ENCODE assay signal across 11 cellular contexts in the genomic region with DNA sequence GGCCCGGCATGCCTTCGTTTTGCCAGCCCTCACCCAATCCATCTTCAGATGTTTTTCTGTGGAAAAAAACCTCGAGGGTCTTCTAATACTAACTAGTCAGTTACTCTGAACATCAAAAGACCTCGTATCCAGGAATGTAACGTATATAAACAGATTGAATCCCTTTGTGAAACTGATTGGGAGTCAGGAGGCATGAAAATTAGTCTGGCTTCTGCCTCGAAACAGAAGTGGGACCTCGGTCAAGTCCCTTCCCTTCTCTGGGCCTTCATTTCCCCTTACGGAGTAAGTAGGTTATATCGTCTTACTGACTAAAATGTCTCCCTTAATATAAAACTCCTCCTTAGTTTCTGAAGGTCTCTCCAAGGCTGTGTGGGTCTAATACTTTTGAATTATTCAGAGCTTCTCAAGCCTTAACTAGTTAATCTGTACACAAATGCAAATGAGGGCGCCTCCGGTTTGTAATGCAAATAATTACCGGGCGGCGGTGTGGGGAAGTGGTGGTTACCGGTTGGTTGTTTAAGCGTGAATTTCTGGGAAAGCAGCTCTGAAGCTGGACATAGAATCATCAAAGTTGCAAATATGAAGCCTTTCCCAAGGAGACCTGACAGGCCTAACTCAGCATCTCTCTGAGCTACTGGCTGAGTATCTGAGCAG. TPM values are rescaled to one million over a fixed set of nuclear protein-coding genes. Genes with fewer than 3 reads are reported as not detected.
DNase-seq lines count a peak whose midpoint lies in the region; ATAC-seq, FAIRE-seq and TF ChIP-seq lines count a peak whose summit lies in the region.
"Had no signal": no experiment of that assay in that cellular context is flagged by ENCODE, and none has a peak within 500 bp of the region (broad histone marks: within the 10 kb centered on the region; RNA-seq: fewer than 3 reads in every experiment).

No MANE protein-coding gene starts in this region.

- no peaks in the 10 kb centered on the region for H3K36me3 Mint-ChIP-seq in natural killer cell treated with Interleukin-12 subunit alpha and Interleukin-12 subunit beta and Interleukin-15 and Interleukin-18, amount 100 ng/mL, for 72 hours
- H3K36me3 Mint-ChIP-seq in activated CD8-positive, alpha-beta memory T cell treated with anti-CD3 and anti-CD28 coated beads, Interleukin-2, amount 10 ng/mL, durations not matched to agents 7 days and 5 days: peaks cover 11% of the 10 kb centered on the region

- in situ Hi-C loops in GM18951 (cut with MboI; ENCODE audit: low sequenced_read_pairs, unreplicated experiment): no loop called here

- CTCF ChIA-PET in activated CD8-positive, alpha-beta memory T cell treated with anti-CD3 and anti-CD28 coated beads, Interleukin-2, amount 10 ng/mL, durations not matched to agents 7 days and 5 days (lab: Charles Lee): interaction anchor here (1.6 kb wide), 2 partner anchors 8 to 112 kb away, joined by 4 to 6 read pairs; no protein-coding TSS in a partner anchor

- H3K4me3 Mint-ChIP-seq in natural killer cell treated with Interleukin-12 subunit alpha and Interleukin-12 subunit beta and Interleukin-15 and Interleukin-18, amount 100 ng/mL, for 72 hours: peak overlapping the region; percentile 36
- H3K4me3 Mint-ChIP-seq in activated CD8-positive, alpha-beta memory T cell treated with anti-CD3 and anti-CD28 coated beads, Interleukin-2, amount 10 ng/mL, durations not matched to agents 7 days and 5 days: no peak overlapping the region
- H3K4me3 Mint-ChIP-seq: activated CD4-positive, alpha-beta memory T cell treated with anti-CD3 and anti-CD28 coated beads for 36 hours had no signal

- H3K27ac Mint-ChIP-seq in natural killer cell treated with Interleukin-12 subunit alpha and Interleukin-12 subunit beta and Interleukin-15 and Interleukin-18, amount 100 ng/mL, for 72 hours: peak overlapping the region; percentile 53 to 85
- no peak overlapping the region for H3K27ac Mint-ChIP-seq in activated CD8-positive, alpha-beta memory T cell treated with anti-CD3 and anti-CD28 coated beads, Interleukin-2, amount 10 ng/mL, durations not matched to agents 7 days and 5 days
- H3K27ac Mint-ChIP-seq: activated CD4-positive, alpha-beta memory T cell treated with anti-CD3 and anti-CD28 coated beads for 36 hours had no signal

- TF ChIP-seq POLR2A in GM18951 (IDR thresholded peaks at IDR 0.05; ENCODE audit: extremely low read depth, insufficient read depth, insufficient read length): peak; percentile 29

- ATAC-seq in HG02642 (IDR thresholded peaks at IDR 0.05; ENCODE audit: poor library complexity, unreplicated experiment): peak; percentile 51
- peak in 1 of 2 donors; percentile 17 for ATAC-seq in natural killer cell treated with Interleukin-12 subunit alpha and Interleukin-12 subunit beta and Interleukin-15 and Interleukin-18, amount 100 ng/mL, for 72 hours
- ATAC-seq in activated CD8-positive, alpha-beta memory T cell treated with anti-CD3 and anti-CD28 coated beads, Interleukin-2, amount 10 ng/mL, durations not matched to agents 7 days and 5 days: no peak

- H3K27me3 Mint-ChIP-seq in natural killer cell treated with Interleukin-12 subunit alpha and Interleukin-12 subunit beta and Interleukin-15 and Interleukin-18, amount 100 ng/mL, for 72 hours: no peaks in the 10 kb centered on the region
- no peaks in the 10 kb centered on the region for H3K27me3 Mint-ChIP-seq in activated CD8-positive, alpha-beta memory T cell treated with anti-CD3 and anti-CD28 coated beads, Interleukin-2, amount 10 ng/mL, durations not matched to agents 7 days and 5 days
- H3K27me3 Mint-ChIP-seq: activated CD4-positive, alpha-beta memory T cell treated with anti-CD3 and anti-CD28 coated beads for 36 hours had no signal

- peaks cover 6 to 25% of the 10 kb centered on the region in 2 donors for H3K4me1 Mint-ChIP-seq in natural killer cell treated with Interleukin-12 subunit alpha and Interleukin-12 subunit beta and Interleukin-15 and Interleukin-18, amount 100 ng/mL, for 72 hours (ENCODE audit: low read depth in 2 of 2)
- H3K4me1 Mint-ChIP-seq in activated CD8-positive, alpha-beta memory T cell treated with anti-CD3 and anti-CD28 coated beads, Interleukin-2, amount 10 ng/mL, durations not matched to agents 7 days and 5 days: no peaks in the 10 kb centered on the region

- no peak for FAIRE-seq in HTR-8/SVneo (lab: Jason Lieb, UNC)
- FAIRE-seq: keratinocyte had no signal

- H3K9me3 Mint-ChIP-seq in natural killer cell treated with Interleukin-12 subunit alpha and Interleukin-12 subunit beta and Interleukin-15 and Interleukin-18, amount 100 ng/mL, for 72 hours: no peaks in the 10 kb centered on the region
- no peaks in the 10 kb centered on the region for H3K9me3 Mint-ChIP-seq in activated CD8-positive, alpha-beta memory T cell treated with anti-CD3 and anti-CD28 coated beads, Interleukin-2, amount 10 ng/mL, durations not matched to agents 7 days and 5 days (ENCODE audit: low read depth)
- H3K9me3 Mint-ChIP-seq: activated CD4-positive, alpha-beta memory T cell treated with anti-CD3 and anti-CD28 coated beads for 36 hours had no signal

- DNase-seq in NCI-H526 treated with DMSO at 0.1 percent for 48 hours (lab: John Stamatoyannopoulos, UW): peak; percentile 80
- peak; percentile 57 for DNase-seq in natural killer cell treated with Interleukin-12 subunit alpha and Interleukin-12 subunit beta and Interleukin-15 and Interleukin-18, amount 100 ng/mL, for 72 hours (ENCODE audit: low spot score)
- no peak for DNase-seq in GDM1 (lab: John Stamatoyannopoulos, UW)
- DNase-seq in HTR-8/SVneo (ENCODE audit: insufficient read length, low spot score): no peak
- no peak for DNase-seq in DMS153 (lab: John Stamatoyannopoulos, UW)
- DNase-seq in activated CD8-positive, alpha-beta memory T cell treated with anti-CD3 and anti-CD28 coated beads, Interleukin-2, amount 10 ng/mL, durations not matched to agents 7 days and 5 days: no peak
- DNase-seq: activated CD4-positive, alpha-beta memory T cell treated with anti-CD3 and anti-CD28 coated beads for 36 hours; dorsolateral prefrontal cortex had no signal

RNA-seq across cellular contexts. Expression of a gene that starts 11.4 kb away (rescaled TPM):
- 10 to 100 TPM; 15.8 to 24.4 TPM for total RNA-seq in natural killer cell treated with Interleukin-12 subunit alpha and Interleukin-12 subunit beta and Interleukin-15 and Interleukin-18, amount 100 ng/mL, for 72 hours
- 10 to 100 TPM; 16.9 to 22.0 TPM for total RNA-seq in activated CD8-positive, alpha-beta memory T cell treated with anti-CD3 and anti-CD28 coated beads, Interleukin-2, amount 10 ng/mL, durations not matched to agents 7 days and 5 days

RNA-seq across cellular contexts. Expression of a gene that starts 43.3 kb away (rescaled TPM):
- total RNA-seq in natural killer cell treated with Interleukin-12 subunit alpha and Interleukin-12 subunit beta and Interleukin-15 and Interleukin-18, amount 100 ng/mL, for 72 hours: 10 to 100 TPM; 58.3 to 60.0 TPM
- total RNA-seq in activated CD8-positive, alpha-beta memory T cell treated with anti-CD3 and anti-CD28 coated beads, Interleukin-2, amount 10 ng/mL, durations not matched to agents 7 days and 5 days: 10 to 100 TPM; 81.2 to 84.8 TPM

RNA-seq across cellular contexts. Expression of a gene that starts 52.4 kb away (rescaled TPM):
- total RNA-seq in natural killer cell treated with Interleukin-12 subunit alpha and Interleukin-12 subunit beta and Interleukin-15 and Interleukin-18, amount 100 ng/mL, for 72 hours: 10 to 100 TPM; 20.8 to 24.2 TPM
- 10 to 100 TPM; 18.5 to 21.4 TPM for total RNA-seq in activated CD8-positive, alpha-beta memory T cell treated with anti-CD3 and anti-CD28 coated beads, Interleukin-2, amount 10 ng/mL, durations not matched to agents 7 days and 5 days

Comparison
In these comparisons a context has a peak if more than half of its experiments do, and no peak if none do; other contexts are left out.
1. DNase-seq: peak in NCI-H526 treated with DMSO at 0.1 percent for 48 hours (single experiment) and natural killer cell treated with Interleukin-12 subunit alpha and Interleukin-12 subunit beta and Interleukin-15 and Interleukin-18, amount 100 ng/mL, for 72 hours (single experiment); none in GDM1 (single experiment), HTR-8/SVneo (single experiment), DMS153 (single experiment) and activated CD8-positive, alpha-beta memory T cell treated with anti-CD3 and anti-CD28 coated beads, Interleukin-2, amount 10 ng/mL, durations not matched to agents 7 days and 5 days (single experiment).